Comparison of ENCODE assay signal across 12 cellular contexts in genomic region chr1:44723064-44723463, GRCh38. TPM values are rescaled to one million over a fixed set of nuclear protein-coding genes. Genes with fewer than 3 reads are reported as not detected.
DNase-seq lines count a peak whose midpoint lies in the region; ATAC-seq and TF ChIP-seq lines count a peak whose summit lies in the region.
"Had no signal": no experiment of that assay in that cellular context is flagged by ENCODE, and none has a peak within 500 bp of the region (broad histone marks: within the 10 kb centered on the region; RNA-seq: fewer than 3 reads in every experiment).

No MANE protein-coding gene starts in this region.

- H3F3A ChIP-seq in DOHH2 (ENCODE audit: control insufficient read depth, insufficient read depth), result peaks cover 11% of the 10 kb centered on the region
- H3F3A ChIP-seq in MM.1S (ENCODE audit: insufficient read depth, low read length), result peaks cover 31% of the 10 kb centered on the region

- no peaks in the 10 kb centered on the region for H3K27me3 ChIP-seq in DOHH2 (ENCODE audit: control insufficient read depth, low read length)
- no peaks in the 10 kb centered on the region; the same call in 1 of the 2 replicates for H3K27me3 ChIP-seq in MM.1S (replicated peaks; ENCODE audit: insufficient read depth, low read length)

- no peaks in the 10 kb centered on the region for H4K20me1 ChIP-seq in DOHH2 (ENCODE audit: control insufficient read depth, insufficient read depth, low read depth, low read length)
- H4K20me1 ChIP-seq in MM.1S (ENCODE audit: insufficient read depth, low read length), result no peaks in the 10 kb centered on the region

- H3K9me3 ChIP-seq in DOHH2 (ENCODE audit: control insufficient read depth, insufficient read depth, low read length) (no peaks in the 10 kb centered on the region), MM.1S (replicated peaks; ENCODE audit: insufficient read depth, low read length) (no peaks in the 10 kb centered on the region)
- H3K9me3 ChIP-seq: thoracic aorta had no signal

- H2AFZ ChIP-seq in MM.1S (ENCODE audit: low read length), result peak overlapping the region; percentile 58

- peak overlapping the region; percentile 62 to 72 for H3K27ac Mint-ChIP-seq in natural killer cell treated with Interleukin-12 subunit alpha and Interleukin-12 subunit beta and Interleukin-15 and Interleukin-18, amount 100 ng/mL, for 72 hours

- no peak overlapping the region for H3K9ac ChIP-seq in MM.1S (ENCODE audit: low read length)

- H3K4me1 Mint-ChIP-seq in natural killer cell treated with Interleukin-12 subunit alpha and Interleukin-12 subunit beta and Interleukin-15 and Interleukin-18, amount 100 ng/mL, for 72 hours (ENCODE audit: low read depth in 2 of 2), result peaks cover 31 to 52% of the 10 kb centered on the region in 2 donors

- H3K27ac ChIP-seq in DOHH2 (ENCODE audit: low read depth, low read length) (peak overlapping the region; percentile 78), MM.1S (ENCODE audit: low read length) (no peak overlapping the region)
- H3K27ac ChIP-seq: thoracic aorta had no signal

- ATAC-seq in natural killer cell treated with Interleukin-12 subunit alpha and Interleukin-12 subunit beta and Interleukin-15 and Interleukin-18, amount 100 ng/mL, for 72 hours, result no peak

- H3K79me2 ChIP-seq in DOHH2 (ENCODE audit: control insufficient read depth, low read length), result no peaks in the 10 kb centered on the region
- no peaks in the 10 kb centered on the region for H3K79me2 ChIP-seq in MM.1S (ENCODE audit: low read length)

- H3K4me3 ChIP-seq in DOHH2 (ENCODE audit: low read length) (peak overlapping the region; percentile 67), MM.1S (ENCODE audit: low read length) (peak overlapping the region; percentile 23; the same call in 1 of the 2 replicates)
- H3K4me3 ChIP-seq: thoracic aorta had no signal

- peak overlapping the region; percentile 92 for H3K4me2 ChIP-seq in DOHH2 (ENCODE audit: low read length)
- peak overlapping the region; percentile 51 for H3K4me2 ChIP-seq in MM.1S (ENCODE audit: low read depth, low read length)

- H3K9me2 ChIP-seq in DOHH2 (replicated peaks; ENCODE audit: control insufficient read depth, low read length) (no peaks in the 10 kb centered on the region), MM.1S (replicated peaks; ENCODE audit: insufficient read depth, low read length) (no peaks in the 10 kb centered on the region)

- TF ChIP-seq CTCF in DOHH2 (IDR thresholded peaks at IDR 0.05; ENCODE audit: low read depth, low read length, poor library complexity, severe bottlenecking) (no peak), MM.1S (IDR thresholded peaks at IDR 0.05; ENCODE audit: low read length) (no peak)

- H3K36me3 ChIP-seq in DOHH2 (ENCODE audit: control insufficient read depth, low read length) (no peaks in the 10 kb centered on the region), MM.1S (replicated peaks; ENCODE audit: insufficient read depth, low read length) (no peaks in the 10 kb centered on the region)
- H3K36me3 ChIP-seq: thoracic aorta had no signal

- H3K4me1 ChIP-seq in DOHH2 (ENCODE audit: control insufficient read depth, low read length), result peaks cover 55% of the 10 kb centered on the region
- peaks cover 17% of the 10 kb centered on the region for H3K4me1 ChIP-seq in MM.1S (ENCODE audit: low read length)

- no peaks in the 10 kb centered on the region for H3K36me3 Mint-ChIP-seq in natural killer cell treated with Interleukin-12 subunit alpha and Interleukin-12 subunit beta and Interleukin-15 and Interleukin-18, amount 100 ng/mL, for 72 hours

- H3K4me3 Mint-ChIP-seq in natural killer cell treated with Interleukin-12 subunit alpha and Interleukin-12 subunit beta and Interleukin-15 and Interleukin-18, amount 100 ng/mL, for 72 hours, result peak overlapping the region; percentile 59

- DNase-seq in MM.1S, result no peak
- peak; percentile 64 to 67 for DNase-seq in activated T-cell treated with anti-CD3 and anti-CD28 coated beads, Interleukin-2, amount 50 U/mL, for 48 hours
- DNase-seq in natural killer cell treated with Interleukin-12 subunit alpha and Interleukin-12 subunit beta and Interleukin-15 and Interleukin-18, amount 100 ng/mL, for 72 hours (ENCODE audit: low spot score), result no peak
- no peak for DNase-seq in activated CD4-positive, CD25-positive, alpha-beta regulatory T cell (lab: John Stamatoyannopoulos, UW)
- DNase-seq in LoVo (ENCODE audit: low spot score), result no peak
- no peak for DNase-seq in HPDE6-E6E7 (ENCODE audit: extremely low spot score)
- no peak for DNase-seq in effector CD4-positive, alpha-beta T cell
- DNase-seq: NCI-H446, posterior cingulate gyrus had no signal

- no peaks in the 10 kb centered on the region for H3K9me3 Mint-ChIP-seq in natural killer cell treated with Interleukin-12 subunit alpha and Interleukin-12 subunit beta and Interleukin-15 and Interleukin-18, amount 100 ng/mL, for 72 hours

- H3K27me3 Mint-ChIP-seq in natural killer cell treated with Interleukin-12 subunit alpha and Interleukin-12 subunit beta and Interleukin-15 and Interleukin-18, amount 100 ng/mL, for 72 hours, result no peaks in the 10 kb centered on the region

RNA-seq across cellular contexts. Expression of gene RNU5D-1, which starts 7.9 kb away (rescaled TPM):
- total RNA-seq in natural killer cell treated with Interleukin-12 subunit alpha and Interleukin-12 subunit beta and Interleukin-15 and Interleukin-18, amount 100 ng/mL, for 72 hours, result not detected
- total RNA-seq: glomerular endothelial cell, thoracic aorta had no signal

RNA-seq across cellular contexts. Expression of gene KIF2C, which starts 16.6 kb away (rescaled TPM):
- total RNA-seq in natural killer cell treated with Interleukin-12 subunit alpha and Interleukin-12 subunit beta and Interleukin-15 and Interleukin-18, amount 100 ng/mL, for 72 hours, result 10 to 100 TPM; 44.5 to 97.0 TPM

RNA-seq across cellular contexts. Expression of gene ARMH1, which starts 48.5 kb away (rescaled TPM):
- 1 to 10 TPM; 1.8 to 8.7 TPM for total RNA-seq in natural killer cell treated with Interleukin-12 subunit alpha and Interleukin-12 subunit beta and Interleukin-15 and Interleukin-18, amount 100 ng/mL, for 72 hours
- total RNA-seq: glomerular endothelial cell had no signal

RNA-seq across cellular contexts. Expression of gene TMEM53, which starts 48.8 kb away (rescaled TPM):
- total RNA-seq in natural killer cell treated with Interleukin-12 subunit alpha and Interleukin-12 subunit beta and Interleukin-15 and Interleukin-18, amount 100 ng/mL, for 72 hours, result 1 to 10 TPM; 2.8 to 3.8 TPM

RNA-seq across cellular contexts. Expression of gene RPS8, which starts 52.3 kb away (rescaled TPM):
- 1,000 to 10,000 TPM; 1,070 to 1,127 TPM for total RNA-seq in natural killer cell treated with Interleukin-12 subunit alpha and Interleukin-12 subunit beta and Interleukin-15 and Interleukin-18, amount 100 ng/mL, for 72 hours

Comparison
In these comparisons a context has a peak if more than half of its experiments do, and no peak if none do; other contexts are left out.
1. DNase-seq: peak in activated T-cell treated with anti-CD3 and anti-CD28 coated beads, Interleukin-2, amount 50 U/mL, for 48 hours (2 of 2); none in MM.1S (single experiment), natural killer cell treated with Interleukin-12 subunit alpha and Interleukin-12 subunit beta and Interleukin-15 and Interleukin-18, amount 100 ng/mL, for 72 hours (single experiment), activated CD4-positive, CD25-positive, alpha-beta regulatory T cell (0 of 4), LoVo (single experiment), HPDE6-E6E7 (single experiment) and effector CD4-positive, alpha-beta T cell (single experiment).